In the genomic region with DNA sequence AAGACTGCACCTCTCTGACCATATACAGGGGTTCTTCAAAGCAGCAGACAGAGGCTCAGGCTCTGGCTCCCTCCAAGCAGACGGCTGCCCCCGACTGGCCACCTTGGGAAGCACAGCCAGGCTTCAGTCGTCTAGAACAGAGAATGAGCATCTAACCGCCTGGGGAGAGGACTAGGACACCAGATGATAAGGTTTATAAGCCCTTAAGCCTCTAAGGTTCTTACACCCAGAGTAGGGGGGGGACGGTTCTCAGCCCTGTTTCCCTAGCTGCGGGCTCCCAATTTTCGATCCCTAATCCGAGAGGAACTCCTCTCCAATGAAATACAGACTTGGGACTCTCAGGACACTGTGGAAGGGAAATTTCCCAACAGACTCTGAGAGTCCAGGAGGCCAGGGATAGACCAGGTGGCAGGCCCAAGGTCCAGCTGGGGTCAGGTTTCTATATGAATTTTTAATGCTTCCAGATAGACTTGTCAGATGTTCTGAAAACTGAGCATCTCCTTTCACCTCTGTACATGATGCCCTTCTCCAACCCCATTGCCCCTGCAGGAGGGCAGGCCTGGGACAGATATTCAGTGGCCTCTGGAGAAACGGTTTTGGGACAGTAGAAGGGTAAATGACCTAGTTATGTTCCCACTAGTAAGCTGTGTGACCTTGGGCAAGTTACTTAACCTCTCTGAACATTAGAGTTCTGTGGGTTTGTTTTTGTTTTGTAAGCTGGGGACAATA, we compare ENCODE assay signal across 8 cellular contexts. TPM values are rescaled to one million over a fixed set of nuclear protein-coding genes. Genes with fewer than 3 reads are reported as not detected.
DNase-seq lines count a peak whose midpoint lies in the region; ATAC-seq and TF ChIP-seq lines count a peak whose summit lies in the region.

No MANE protein-coding gene starts in this region.

- intact Hi-C loops in naive thymus-derived CD4-positive, alpha-beta T cell (cut with micrococcal nuclease): loop anchor here (1.0 to 5.0 kb wide), 4 partner anchors 21 to 135 kb away; partner anchors contain the start of gene SLC43A3 (in 1 of the 2)

- H3K27me3 ChIP-seq in naive thymus-derived CD4-positive, alpha-beta T cell (ENCODE audit: control insufficient read depth in 2 of 2, insufficient read depth in 2 of 2, low read length in 2 of 2): no peaks in the 10 kb centered on the region
- H3K27me3 ChIP-seq in thoracic aorta (replicated peaks; ENCODE audit: insufficient read depth): peaks cover 6% of the 10 kb centered on the region

- H3K9me3 ChIP-seq in naive thymus-derived CD4-positive, alpha-beta T cell (ENCODE audit: control insufficient read depth in 2 of 3, low read length in 3 of 3): no peaks in the 10 kb centered on the region
- no peaks in the 10 kb centered on the region for H3K9me3 ChIP-seq in thoracic aorta

- peak; percentile 57 for TF ChIP-seq CTCF in thoracic aorta (IDR thresholded peaks at IDR 0.05)

- POLR2A ChIA-PET in naive thymus-derived CD4-positive, alpha-beta T cell (lab: Charles Lee): interaction anchor here (1.0 to 1.6 kb wide), 2 partner anchors 22 to 23 kb away, joined by 3 to 4 read pairs; no protein-coding TSS in a partner anchor

- H3K27me3 Mint-ChIP-seq in naive thymus-derived CD4-positive, alpha-beta T cell: peaks cover 0 to 67% (median 16%) of the 10 kb centered on the region in 5 donors

- H3K27ac ChIP-seq in naive thymus-derived CD4-positive, alpha-beta T cell (ENCODE audit: low read depth, low read length): no peak overlapping the region
- no peak overlapping the region for H3K27ac ChIP-seq in thoracic aorta

- H3K36me3 Mint-ChIP-seq in naive thymus-derived CD4-positive, alpha-beta T cell: peaks cover 1 to 8% (median 7%) of the 10 kb centered on the region in 5 donors

- DNase-seq in ELR (ENCODE audit: low read depth) (peak; percentile 68), NCI-H524 (lab: John Stamatoyannopoulos, UW) (peak; percentile 82 to 94), thoracic aorta (ENCODE audit: low spot score) (no peak)
- DNase-seq in activated CD4-positive, alpha-beta T cell treated with anti-CD3 and anti-CD28 coated beads for 48 hours: peak; percentile 88
- DNase-seq in effector CD8-positive, alpha-beta T cell (lab: John Stamatoyannopoulos, UW): peak; percentile 21
- DNase-seq in naive thymus-derived CD4-positive, alpha-beta T cell: peak in 8 of 9 donors; percentile 30 to 75 (median 49)

- no peak overlapping the region for H3K4me3 ChIP-seq in naive thymus-derived CD4-positive, alpha-beta T cell (ENCODE audit: low read length)
- no peak overlapping the region for H3K4me3 ChIP-seq in thoracic aorta

- CTCF ChIA-PET in naive thymus-derived CD4-positive, alpha-beta T cell (lab: Charles Lee): interaction anchor here (0.6 to 9.3 kb wide), 4 partner anchors 13 to 46 kb away, joined by 3 to 104 read pairs (median 6); no protein-coding TSS in a partner anchor

- peaks cover 0 to 8% (median 0%) of the 10 kb centered on the region in 3 experiments for H3K36me3 ChIP-seq in naive thymus-derived CD4-positive, alpha-beta T cell (ENCODE audit: control insufficient read depth in 2 of 3, insufficient read depth in 3 of 3, low read length in 3 of 3)
- H3K36me3 ChIP-seq in thoracic aorta: peaks cover 11% of the 10 kb centered on the region

- ATAC-seq in HG02798 (IDR thresholded peaks at IDR 0.05; ENCODE audit: poor library complexity, unreplicated experiment) (peak; percentile 47), thoracic aorta (ENCODE audit: insufficient number of reproducible peaks, low FRiP score, low read depth) (no peak), HG03571 (IDR thresholded peaks at IDR 0.05; ENCODE audit: unreplicated experiment) (no peak)
- peak; percentile 58 for ATAC-seq in naive thymus-derived CD4-positive, alpha-beta T cell

- no peaks in the 10 kb centered on the region for H3K9me3 Mint-ChIP-seq in naive thymus-derived CD4-positive, alpha-beta T cell

- peak overlapping the region in 1 of 10 donors; percentile 15 for H3K4me3 Mint-ChIP-seq in naive thymus-derived CD4-positive, alpha-beta T cell

- peak overlapping the region in 1 of 9 donors; percentile 49 for H3K27ac Mint-ChIP-seq in naive thymus-derived CD4-positive, alpha-beta T cell

- H3K4me1 ChIP-seq in naive thymus-derived CD4-positive, alpha-beta T cell (ENCODE audit: control insufficient read depth in 2 of 2, insufficient read depth in 2 of 2, low read length in 2 of 2): peaks cover 10 to 19% of the 10 kb centered on the region in 2 donors
- peaks cover 12 to 27% of the 10 kb centered on the region in 2 donors for H3K4me1 ChIP-seq in thoracic aorta (ENCODE audit: control insufficient read depth in 1 of 2, low read depth in 2 of 2)

- peaks cover 0 to 28% (median 18%) of the 10 kb centered on the region in 7 donors for H3K4me1 Mint-ChIP-seq in naive thymus-derived CD4-positive, alpha-beta T cell

RNA-seq across cellular contexts. Expression of gene RTN4RL2, which starts 20.2 kb away (rescaled TPM):
- under 1 TPM in 3 of 5 experiments, not detected in 2; 0.19 to 0.47 (median 0.27) TPM for total RNA-seq in naive thymus-derived CD4-positive, alpha-beta T cell
- polyA plus RNA-seq in naive thymus-derived CD4-positive, alpha-beta T cell: under 1 TPM; 0.08 to 0.44 TPM
- total RNA-seq in thoracic aorta: under 1 TPM in 1 of 2 donors, not detected in 1; 0.35 TPM

RNA-seq across cellular contexts. Expression of gene SLC43A1, which starts 34.9 kb away (rescaled TPM):
- total RNA-seq in naive thymus-derived CD4-positive, alpha-beta T cell: 10 to 100 TPM; 10.1 to 19.2 (median 16.3) TPM
- 10 to 100 TPM; 12.7 to 15.4 TPM for polyA plus RNA-seq in naive thymus-derived CD4-positive, alpha-beta T cell
- 10 to 100 TPM; 16.6 to 23.6 TPM for total RNA-seq in thoracic aorta

RNA-seq across cellular contexts. Expression of gene TIMM10, which starts 50.0 kb away (rescaled TPM):
- total RNA-seq in naive thymus-derived CD4-positive, alpha-beta T cell: 10 to 100 TPM; 23.7 to 52.8 (median 34.7) TPM
- polyA plus RNA-seq in naive thymus-derived CD4-positive, alpha-beta T cell: 10 to 100 TPM; 76.5 to 79.4 TPM
- 10 to 100 TPM; 19.5 to 33.5 TPM for total RNA-seq in thoracic aorta

RNA-seq across cellular contexts. Expression of gene SLC43A3, which starts 53.7 kb away (rescaled TPM):
- total RNA-seq in naive thymus-derived CD4-positive, alpha-beta T cell: 10 to 100 TPM; 10.5 to 67.9 (median 12.2) TPM
- 10 to 100 TPM; 10.0 to 16.7 TPM for polyA plus RNA-seq in naive thymus-derived CD4-positive, alpha-beta T cell
- total RNA-seq in thoracic aorta: 10 to 100 TPM; 76.0 to 92.3 TPM

RNA-seq across cellular contexts. Expression of gene SMTNL1, which starts 56.8 kb away (rescaled TPM):
- total RNA-seq in naive thymus-derived CD4-positive, alpha-beta T cell: not detected
- polyA plus RNA-seq in naive thymus-derived CD4-positive, alpha-beta T cell: under 1 TPM; 0.28 to 0.44 TPM
- total RNA-seq in thoracic aorta: not detected

Comparison
In these comparisons a context has a peak if more than half of its experiments do, and no peak if none do; other contexts are left out.
1. ATAC-seq: peak in HG02798 (single experiment) and naive thymus-derived CD4-positive, alpha-beta T cell (single experiment); none in thoracic aorta (single experiment) and HG03571 (single experiment).